ENCODE assay signal across 8 cellular contexts in genomic region chr15:92082217-92082843, GRCh38.
DNase-seq lines count a peak whose midpoint lies in the region; ATAC-seq and TF ChIP-seq lines count a peak whose summit lies in the region.

No MANE protein-coding gene starts in this region.

- H3K36me3 ChIP-seq in testis (ENCODE audit: low read depth, missing control alignments), result no peaks in the 10 kb centered on the region

- H3K27ac ChIP-seq in testis, result peak overlapping the region; percentile 15 to 62

- H3K4me1 Mint-ChIP-seq in HFFc6 (ENCODE audit: low read depth), result no peaks in the 10 kb centered on the region
- peaks cover under 1% of the 10 kb centered on the region for H3K4me1 Mint-ChIP-seq in activated CD4-positive, alpha-beta memory T cell treated with anti-CD3 and anti-CD28 coated beads, Interleukin-2, amount 10 ng/mL, durations not matched to agents 7 days and 5 days

- CTCF ChIA-PET in activated CD4-positive, alpha-beta memory T cell treated with anti-CD3 and anti-CD28 coated beads, Interleukin-2, amount 10 ng/mL, durations not matched to agents 7 days and 5 days (lab: Charles Lee), result interaction anchor here (0.6 to 2.0 kb wide), 4 partner anchors 14 to 780 kb away, joined by 3 to 9 read pairs (median 4); no protein-coding TSS in a partner anchor

- H3K4me3 Mint-ChIP-seq in HFFc6, result no peak overlapping the region
- no peak overlapping the region for H3K4me3 Mint-ChIP-seq in activated CD4-positive, alpha-beta memory T cell treated with anti-CD3 and anti-CD28 coated beads, Interleukin-2, amount 10 ng/mL, durations not matched to agents 7 days and 5 days

- POLR2A ChIA-PET in activated CD4-positive, alpha-beta memory T cell treated with anti-CD3 and anti-CD28 coated beads, Interleukin-2, amount 10 ng/mL, durations not matched to agents 7 days and 5 days (lab: Charles Lee), result no interaction called here

- DNase-seq in GDM1 (lab: John Stamatoyannopoulos, UW), result peak; percentile 27
- peak; percentile 39 for DNase-seq in HFFc6
- peak; percentile 62 for DNase-seq in NCI-H510A treated with DMSO at 0.1 percent for 48 hours (lab: John Stamatoyannopoulos, UW)
- peak; percentile 60 for DNase-seq in activated CD4-positive, alpha-beta memory T cell treated with anti-CD3 and anti-CD28 coated beads, Interleukin-2, amount 10 ng/mL, durations not matched to agents 7 days and 5 days
- DNase-seq in epithelial cell of esophagus (ENCODE audit: low read depth), result peak; percentile 73
- peak; percentile 61 for DNase-seq in mucosa of gallbladder (ENCODE audit: low spot score)
- DNase-seq in testis, result peak; percentile 87

- no peaks in the 10 kb centered on the region for H3K36me3 Mint-ChIP-seq in HFFc6 (ENCODE audit: low read depth)
- no peaks in the 10 kb centered on the region for H3K36me3 Mint-ChIP-seq in activated CD4-positive, alpha-beta memory T cell treated with anti-CD3 and anti-CD28 coated beads, Interleukin-2, amount 10 ng/mL, durations not matched to agents 7 days and 5 days (ENCODE audit: low read depth)

- intact Hi-C loops in testis (cut with DNase I; ENCODE audit: low total_unique reads), result loop anchor here (5.0 kb wide), 1 partner anchor 780 kb away; no protein-coding TSS in a partner anchor

- no peak for TF ChIP-seq POLR2A in testis (IDR thresholded peaks at IDR 0.05)

- no peaks in the 10 kb centered on the region for H3K9me3 Mint-ChIP-seq in HFFc6
- H3K9me3 Mint-ChIP-seq in activated CD4-positive, alpha-beta memory T cell treated with anti-CD3 and anti-CD28 coated beads, Interleukin-2, amount 10 ng/mL, durations not matched to agents 7 days and 5 days, result no peaks in the 10 kb centered on the region

- no peak overlapping the region for H3K27ac Mint-ChIP-seq in HFFc6
- H3K27ac Mint-ChIP-seq in activated CD4-positive, alpha-beta memory T cell treated with anti-CD3 and anti-CD28 coated beads, Interleukin-2, amount 10 ng/mL, durations not matched to agents 7 days and 5 days, result no peak overlapping the region

- H3K4me3 ChIP-seq in epithelial cell of esophagus (ENCODE audit: low read length) (no peak overlapping the region), testis (no peak overlapping the region)

- peaks cover 3% of the 10 kb centered on the region; the same call in 1 of the 2 replicates for H3K27me3 Mint-ChIP-seq in HFFc6 (ENCODE audit: insufficient read depth)
- no peaks in the 10 kb centered on the region for H3K27me3 Mint-ChIP-seq in activated CD4-positive, alpha-beta memory T cell treated with anti-CD3 and anti-CD28 coated beads, Interleukin-2, amount 10 ng/mL, durations not matched to agents 7 days and 5 days

- H3K4me1 ChIP-seq in testis, result peaks cover 16% of the 10 kb centered on the region

- no peaks in the 10 kb centered on the region for H3K27me3 ChIP-seq in testis

- no peak for ATAC-seq in HG03439 (IDR thresholded peaks at IDR 0.05; ENCODE audit: unreplicated experiment)

- TF ChIP-seq CTCF in HFFc6 (IDR thresholded peaks at IDR 0.05) (peak; percentile 89), epithelial cell of esophagus (IDR thresholded peaks at IDR 0.05; ENCODE audit: insufficient read depth, low read depth, low read length, missing control alignments) (peak; percentile 91), testis (IDR thresholded peaks at IDR 0.05) (peak; percentile 68 to 76 (median 71))

- WGBS in testis, 2 donors, result 15 to 23% methylated on average over 9 of the region's 9 CpGs

- no peaks in the 10 kb centered on the region for H3K9me3 ChIP-seq in testis

Comparison
In these comparisons a context has a peak if more than half of its experiments do, and no peak if none do; other contexts are left out.
1. DNase-seq: peak in every context shown above with its lines; median percentile 87 in testis; 73 in epithelial cell of esophagus; 62 in NCI-H510A treated with DMSO at 0.1 percent for 48 hours; 61 in mucosa of gallbladder; 60 in activated CD4-positive, alpha-beta memory T cell treated with anti-CD3 and anti-CD28 coated beads, Interleukin-2, amount 10 ng/mL, durations not matched to agents 7 days and 5 days; 39 in HFFc6; 27 in GDM1.